30 cellular contexts compared by ENCODE assay signal in genomic region chr18:62989195-62989594, GRCh38.
"Had no signal": no experiment of that assay in that cellular context is flagged by ENCODE, and none has a peak within 500 bp of the region (broad histone marks: within the 10 kb centered on the region; RNA-seq: fewer than 3 reads in every experiment).

No MANE protein-coding gene starts in this region.

- FAIRE-seq: bronchial epithelial cell, colon had no signal

- H3K27ac Mint-ChIP-seq: activated CD4-positive, alpha-beta T cell treated with anti-CD3 and anti-CD28 coated beads for 36 hours; activated CD4-positive, alpha-beta T cell treated with anti-CD3 and anti-CD28 coated beads, Interleukin-2, amount 10 ng/mL, durations not matched to agents 7 days and 5 days; activated CD8-positive, alpha-beta T cell treated with anti-CD3 and anti-CD28 coated beads, Interleukin-2, amount 10 ng/mL, durations not matched to agents 7 days and 5 days; activated naive CD8-positive, alpha-beta T cell; activated naive CD8-positive, alpha-beta T cell treated with anti-CD3 and anti-CD28 coated beads, Interleukin-2, amount 50 U/mL, for 24 hours; activated T-cell treated with anti-CD3 and anti-CD28 coated beads, Interleukin-2, amount 50 U/mL, for 24 hours; activated T-helper 2 cell treated with anti-CD3 and anti-CD28 coated beads, Interferon-gamma antibody, Interleukin-2, Interleukin-4, amounts not matched to agents 10 μg/mL and 5 μg/mL and 100 μg/mL, durations not matched to agents 14 hours and 24 hours and 36 hours; T-helper 2 cell treated with Interferon-gamma antibody and Interleukin-4, amounts not matched to agents 5 μg/mL and 100 μg/mL, for 36 hours; WTC11 had no signal

- H3K9me3 Mint-ChIP-seq: activated CD4-positive, alpha-beta T cell treated with anti-CD3 and anti-CD28 coated beads, Interleukin-2, amount 10 ng/mL, durations not matched to agents 7 days and 5 days; activated naive CD8-positive, alpha-beta T cell treated with anti-CD3 and anti-CD28 coated beads, Interleukin-2, amount 50 U/mL, for 24 hours; activated T-cell treated with anti-CD3 and anti-CD28 coated beads, Interleukin-2, amount 50 U/mL, for 24 hours; activated T-helper 2 cell treated with anti-CD3 and anti-CD28 coated beads, Interferon-gamma antibody, Interleukin-2, Interleukin-4, amounts not matched to agents 10 μg/mL and 5 μg/mL and 100 μg/mL, durations not matched to agents 14 hours and 24 hours and 36 hours; brain; T-helper 2 cell treated with Interferon-gamma antibody and Interleukin-4, amounts not matched to agents 5 μg/mL and 100 μg/mL, for 36 hours had no signal

- H3K36me3 Mint-ChIP-seq: activated naive CD8-positive, alpha-beta T cell; brain had no signal

- H3K4me3 Mint-ChIP-seq: activated CD4-positive, alpha-beta T cell treated with anti-CD3 and anti-CD28 coated beads for 36 hours; activated CD4-positive, alpha-beta T cell treated with anti-CD3 and anti-CD28 coated beads, Interleukin-2, amount 10 ng/mL, durations not matched to agents 7 days and 5 days; activated CD8-positive, alpha-beta T cell treated with anti-CD3 and anti-CD28 coated beads, Interleukin-2, amount 10 ng/mL, durations not matched to agents 7 days and 5 days; activated naive CD8-positive, alpha-beta T cell; activated naive CD8-positive, alpha-beta T cell treated with anti-CD3 and anti-CD28 coated beads, Interleukin-2, amount 50 U/mL, for 24 hours; activated T-cell treated with anti-CD3 and anti-CD28 coated beads, Interleukin-2, amount 50 U/mL, for 24 hours; brain; T-helper 2 cell treated with Interferon-gamma antibody and Interleukin-4, amounts not matched to agents 5 μg/mL and 100 μg/mL, for 36 hours; WTC11 had no signal

- H3K4me1 Mint-ChIP-seq: activated CD4-positive, alpha-beta T cell treated with anti-CD3 and anti-CD28 coated beads for 36 hours; activated CD4-positive, alpha-beta T cell treated with anti-CD3 and anti-CD28 coated beads, Interleukin-2, amount 10 ng/mL, durations not matched to agents 7 days and 5 days; activated naive CD8-positive, alpha-beta T cell treated with anti-CD3 and anti-CD28 coated beads, Interleukin-2, amount 50 U/mL, for 24 hours had no signal

- DNase-seq: activated CD4-positive, alpha-beta T cell treated with anti-CD3 and anti-CD28 coated beads for 36 hours; activated CD4-positive, alpha-beta T cell treated with anti-CD3 and anti-CD28 coated beads, Interleukin-2, amount 10 ng/mL, durations not matched to agents 7 days and 5 days; activated CD4-positive, alpha-beta T cell treated with anti-CD3 and anti-CD28 coated beads, Interleukin-2, amount 50 U/mL, for 48 hours; activated CD8-positive, alpha-beta T cell treated with anti-CD3 and anti-CD28 coated beads, Interleukin-2, amount 10 ng/mL, durations not matched to agents 7 days and 5 days; activated gamma-delta T cell; activated naive CD4-positive, alpha-beta T cell treated with Interleukin-2 at 50 U/mL for 16 hours; activated naive CD8-positive, alpha-beta T cell treated with anti-CD3 and anti-CD28 coated beads, Interleukin-2, amount 50 U/mL, for 24 hours; activated T-cell treated with anti-CD3 and anti-CD28 coated beads, Interleukin-2, amount 50 U/mL, for 24 hours; anterior cingulate cortex; central memory CD4-positive, alpha-beta T cell; NCI-H1092 treated with DMSO at 0.1 percent for 48 hours; NCI-H1417; NCI-H146; NCI-H187; NCI-H2029 treated with DMSO at 0.1 percent for 48 hours; NCI-H2227 treated with DMSO at 0.1 percent for 48 hours; NCI-H446; NCI-H510A treated with DMSO at 0.1 percent for 48 hours; NCI-H774; SIG-M5 had no signal

- ATAC-seq: activated CD4-positive, alpha-beta T cell treated with anti-CD3 and anti-CD28 coated beads for 36 hours; activated CD4-positive, CD25-positive, alpha-beta regulatory T cell treated with anti-CD3 and anti-CD28 coated beads, Interleukin-2, amount 50 U/mL, for 24 hours; activated CD8-positive, alpha-beta T cell treated with anti-CD3 and anti-CD28 coated beads, Interleukin-2, amount 10 ng/mL, durations not matched to agents 7 days and 5 days; activated naive CD8-positive, alpha-beta T cell treated with anti-CD3 and anti-CD28 coated beads, Interleukin-2, amount 50 U/mL, for 24 hours; Panc1; SK-N-SH treated with all-trans-retinoic acid at 6 μM for 48 hours; WTC11 had no signal
